ENCODE assay signal across 30 cellular contexts in the genomic region with DNA sequence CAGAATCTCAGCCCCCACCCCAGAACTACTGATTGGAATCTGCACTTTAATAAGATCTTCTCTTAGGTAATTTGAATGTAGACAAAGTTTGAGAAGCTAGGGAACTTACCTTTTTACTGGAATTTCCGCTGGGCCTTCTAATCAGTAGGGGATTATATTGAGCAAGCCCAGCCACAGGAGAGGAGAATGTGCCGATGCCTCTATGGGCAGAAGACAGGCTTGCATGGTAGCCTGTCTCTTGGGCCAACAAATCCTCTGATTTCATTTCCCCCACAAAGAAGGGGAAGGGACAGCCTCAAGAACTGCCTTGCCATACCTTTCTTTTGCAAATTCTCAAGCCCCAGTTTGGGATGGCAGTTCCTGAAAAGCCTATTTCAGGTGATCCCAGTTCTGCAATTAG.
"Had no signal": no experiment of that assay in that cellular context is flagged by ENCODE, and none has a peak within 500 bp of the region (broad histone marks: within the 10 kb centered on the region; RNA-seq: fewer than 3 reads in every experiment).

No MANE protein-coding gene starts in this region.

- H3K4me3 ChIP-seq: ascending aorta, breast epithelium, cardiac muscle cell, coronary artery, dorsolateral prefrontal cortex, esophagus muscularis mucosa, gastrocnemius medialis, heart left ventricle had no signal

- H3K9me3 Mint-ChIP-seq: activated CD4-positive, alpha-beta memory T cell treated with anti-CD3 and anti-CD28 coated beads, Interleukin-2, amount 10 ng/mL, durations not matched to agents 7 days and 5 days; activated CD4-positive, alpha-beta T cell treated with anti-CD3 and anti-CD28 coated beads, Interleukin-2, amount 10 ng/mL, durations not matched to agents 7 days and 5 days; activated naive CD4-positive, alpha-beta T cell treated with anti-CD3 and anti-CD28 coated beads, Interleukin-2, amount 10 ng/mL, durations not matched to agents 7 days and 5 days; activated naive CD4-positive, alpha-beta T cell treated with anti-CD3 and anti-CD28 coated beads, Interleukin-2, amount 50 U/mL, for 72 hours; activated naive CD8-positive, alpha-beta T cell treated with anti-CD3 and anti-CD28 coated beads, Interleukin-2, amount 10 ng/mL, durations not matched to agents 7 days and 5 days; activated T-cell treated with anti-CD3 and anti-CD28 coated beads, Interleukin-2, amount 50 U/mL, for 24 hours; activated T-cell treated with anti-CD3 and anti-CD28 coated beads, Interleukin-2, amount 50 U/mL, for 72 hours; brain had no signal

- H3K36me3 ChIP-seq: ascending aorta, breast epithelium, cardiac muscle cell, esophagus muscularis mucosa, gastrocnemius medialis, heart left ventricle had no signal

- H3K27ac ChIP-seq: ascending aorta, cardiac muscle cell, coronary artery, dorsolateral prefrontal cortex, esophagus muscularis mucosa, foreskin keratinocyte, gastrocnemius medialis, heart left ventricle had no signal

- H3K9me3 ChIP-seq: ascending aorta, breast epithelium, esophagus muscularis mucosa, gastrocnemius medialis, heart left ventricle had no signal

- H3K27me3 Mint-ChIP-seq: activated CD4-positive, alpha-beta memory T cell treated with anti-CD3 and anti-CD28 coated beads, Interleukin-2, amount 10 ng/mL, durations not matched to agents 7 days and 5 days; activated naive CD4-positive, alpha-beta T cell treated with anti-CD3 and anti-CD28 coated beads, Interleukin-2, amount 10 ng/mL, durations not matched to agents 7 days and 5 days; dendritic cell treated with granulocyte-macrophage colony-stimulating factor and Interleukin-4, amounts not matched to agents 40 ng/mL and 50 ng/mL, for 4 days had no signal

- H3K27me3 ChIP-seq: ascending aorta, breast epithelium, cardiac muscle cell, esophagus muscularis mucosa, gastrocnemius medialis, heart left ventricle had no signal

- ATAC-seq: activated naive CD4-positive, alpha-beta T cell treated with anti-CD3 and anti-CD28 coated beads, Interleukin-2, amount 50 U/mL, for 72 hours; activated T-cell treated with anti-CD3 and anti-CD28 coated beads, Interleukin-2, amount 50 U/mL, for 72 hours; foreskin keratinocyte; gastrocnemius medialis; heart left ventricle had no signal

- H3K27ac Mint-ChIP-seq: activated CD4-positive, alpha-beta memory T cell treated with anti-CD3 and anti-CD28 coated beads, Interleukin-2, amount 10 ng/mL, durations not matched to agents 7 days and 5 days; activated CD4-positive, alpha-beta T cell treated with anti-CD3 and anti-CD28 coated beads, Interleukin-2, amount 10 ng/mL, durations not matched to agents 7 days and 5 days; activated naive CD4-positive, alpha-beta T cell treated with anti-CD3 and anti-CD28 coated beads, Interleukin-2, amount 10 ng/mL, durations not matched to agents 7 days and 5 days; activated naive CD4-positive, alpha-beta T cell treated with anti-CD3 and anti-CD28 coated beads, Interleukin-2, amount 50 U/mL, for 72 hours; activated naive CD8-positive, alpha-beta T cell treated with anti-CD3 and anti-CD28 coated beads, Interleukin-2, amount 10 ng/mL, durations not matched to agents 7 days and 5 days; activated T-cell treated with anti-CD3 and anti-CD28 coated beads, Interleukin-2, amount 50 U/mL, for 24 hours; activated T-cell treated with anti-CD3 and anti-CD28 coated beads, Interleukin-2, amount 50 U/mL, for 72 hours; brain; dendritic cell treated with granulocyte-macrophage colony-stimulating factor and Interleukin-4, amounts not matched to agents 40 ng/mL and 50 ng/mL, for 4 days had no signal

- H3K36me3 Mint-ChIP-seq: activated naive CD4-positive, alpha-beta T cell treated with anti-CD3 and anti-CD28 coated beads, Interleukin-2, amount 10 ng/mL, durations not matched to agents 7 days and 5 days; activated naive CD4-positive, alpha-beta T cell treated with anti-CD3 and anti-CD28 coated beads, Interleukin-2, amount 50 U/mL, for 72 hours; activated naive CD8-positive, alpha-beta T cell treated with anti-CD3 and anti-CD28 coated beads, Interleukin-2, amount 10 ng/mL, durations not matched to agents 7 days and 5 days; brain had no signal

- H3K4me1 ChIP-seq: ascending aorta, breast epithelium, esophagus muscularis mucosa, gastrocnemius medialis, heart left ventricle had no signal

- H3K4me3 Mint-ChIP-seq: activated CD4-positive, alpha-beta memory T cell treated with anti-CD3 and anti-CD28 coated beads, Interleukin-2, amount 10 ng/mL, durations not matched to agents 7 days and 5 days; activated CD4-positive, alpha-beta T cell treated with anti-CD3 and anti-CD28 coated beads, Interleukin-2, amount 10 ng/mL, durations not matched to agents 7 days and 5 days; activated naive CD4-positive, alpha-beta T cell treated with anti-CD3 and anti-CD28 coated beads, Interleukin-2, amount 10 ng/mL, durations not matched to agents 7 days and 5 days; activated naive CD8-positive, alpha-beta T cell treated with anti-CD3 and anti-CD28 coated beads, Interleukin-2, amount 10 ng/mL, durations not matched to agents 7 days and 5 days; activated T-cell treated with anti-CD3 and anti-CD28 coated beads, Interleukin-2, amount 50 U/mL, for 24 hours; activated T-cell treated with anti-CD3 and anti-CD28 coated beads, Interleukin-2, amount 50 U/mL, for 72 hours; brain; dendritic cell treated with granulocyte-macrophage colony-stimulating factor and Interleukin-4, amounts not matched to agents 40 ng/mL and 50 ng/mL, for 4 days had no signal

- DNase-seq: activated CD4-positive, alpha-beta memory T cell treated with anti-CD3 and anti-CD28 coated beads, Interleukin-2, amount 10 ng/mL, durations not matched to agents 7 days and 5 days; activated CD4-positive, alpha-beta T cell treated with anti-CD3 and anti-CD28 coated beads for 1 hour; activated CD4-positive, alpha-beta T cell treated with anti-CD3 and anti-CD28 coated beads for 4 hours; activated CD4-positive, alpha-beta T cell treated with anti-CD3 and anti-CD28 coated beads, Interleukin-2, amount 10 ng/mL, durations not matched to agents 7 days and 5 days; activated CD4-positive, alpha-beta T cell treated with anti-CD3 and anti-CD28 coated beads, Interleukin-2, amount 50 U/mL, for 4 hours; activated CD8-positive, alpha-beta memory T cell treated with anti-CD3 and anti-CD28 coated beads, Interleukin-2, amount 50 U/mL, for 48 hours; activated gamma-delta T cell; activated naive CD4-positive, alpha-beta T cell; activated naive CD4-positive, alpha-beta T cell treated with anti-CD3 and anti-CD28 coated beads, Interleukin-2, amount 10 ng/mL, durations not matched to agents 7 days and 5 days; activated naive CD8-positive, alpha-beta T cell treated with anti-CD3 and anti-CD28 coated beads, Interleukin-2, amount 10 ng/mL, durations not matched to agents 7 days and 5 days; activated T-cell treated with anti-CD3 and anti-CD28 coated beads for 4 hours; activated T-cell treated with anti-CD3 and anti-CD28 coated beads, Interleukin-2, amount 50 U/mL, for 24 hours; activated T-cell treated with anti-CD3 and anti-CD28 coated beads, Interleukin-2, amount 50 U/mL, for 72 hours; central memory CD4-positive, alpha-beta T cell; effector memory CD4-positive, alpha-beta T cell; erythroblast; foreskin keratinocyte; gastrocnemius medialis; glutamatergic neuron; heart left ventricle; T-helper 2 cell had no signal

- H3K4me1 Mint-ChIP-seq: activated CD4-positive, alpha-beta memory T cell treated with anti-CD3 and anti-CD28 coated beads, Interleukin-2, amount 10 ng/mL, durations not matched to agents 7 days and 5 days; activated CD4-positive, alpha-beta T cell treated with anti-CD3 and anti-CD28 coated beads, Interleukin-2, amount 10 ng/mL, durations not matched to agents 7 days and 5 days; activated naive CD4-positive, alpha-beta T cell treated with anti-CD3 and anti-CD28 coated beads, Interleukin-2, amount 10 ng/mL, durations not matched to agents 7 days and 5 days; activated naive CD8-positive, alpha-beta T cell treated with anti-CD3 and anti-CD28 coated beads, Interleukin-2, amount 10 ng/mL, durations not matched to agents 7 days and 5 days; brain had no signal
